ENCODE assay signal across 10 cellular contexts in the genomic region with DNA sequence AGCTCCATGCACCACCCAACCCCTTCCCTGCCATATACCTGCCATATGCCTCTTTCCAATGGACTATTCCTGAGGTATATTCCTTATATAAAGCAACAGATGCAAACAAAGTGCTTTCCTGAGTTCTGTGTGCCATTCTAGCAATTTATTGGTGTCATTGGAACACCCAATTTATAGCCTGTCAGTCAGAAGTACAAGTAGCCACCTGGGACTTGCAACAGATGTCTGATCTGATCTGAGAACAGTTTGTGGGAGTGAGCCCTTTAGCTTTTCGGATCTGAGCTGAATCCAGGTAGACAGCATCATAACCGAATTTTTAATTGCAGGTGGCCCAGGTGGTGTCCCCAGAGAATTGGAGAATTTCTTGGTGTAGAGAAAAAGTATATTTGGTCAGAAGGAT. TPM values are rescaled to one million over a fixed set of nuclear protein-coding genes. Genes with fewer than 3 reads are reported as not detected.
"Had no signal": no experiment of that assay in that cellular context is flagged by ENCODE, and none has a peak within 500 bp of the region (broad histone marks: within the 10 kb centered on the region; RNA-seq: fewer than 3 reads in every experiment).

No MANE protein-coding gene starts in this region.

- DNase-seq: GM23248, GOT3, H7, HFFc6 had no signal

- H3K4me1 ChIP-seq: HAP-1 had no signal

- H3K4me3 Mint-ChIP-seq: HFFc6, IgD-negative memory B cell had no signal

- ATAC-seq: HCT116, HepG2 had no signal

- H3K9me3 ChIP-seq: HAP-1 had no signal

- H3K27ac ChIP-seq: GM23248, HL-60 had no signal

- H3K36me3 ChIP-seq: HAP-1 had no signal

- H3K4me3 ChIP-seq: GM23248, HAP-1 had no signal

- H2AFZ ChIP-seq: GM23248 had no signal

- FAIRE-seq: HepG2 had no signal

- H3K27ac Mint-ChIP-seq: HFFc6, IgD-negative memory B cell had no signal

- H3K9ac ChIP-seq: GM23248 had no signal

RNA-seq across cellular contexts. Expression of a gene that starts 1.0 kb away (rescaled TPM):
- total RNA-seq: GM23248, H7, HepG2, HFFc6, HT1080 had no signal
- polyA plus RNA-seq: GM23248, HepG2, IgD-negative memory B cell had no signal

RNA-seq across cellular contexts. Expression of a gene that starts 33.0 kb away (rescaled TPM):
- total RNA-seq: GM23248, H7, HepG2, HFFc6 had no signal
- polyA plus RNA-seq: GM23248, HepG2, IgD-negative memory B cell had no signal

RNA-seq across cellular contexts. Expression of a gene that starts 42.3 kb away (rescaled TPM):
- total RNA-seq: GM23248, H7, HepG2 had no signal
- polyA plus RNA-seq: GM23248, HepG2 had no signal
